10 cellular contexts compared by ENCODE assay signal in genomic region chr6:78436335-78436734, GRCh38.
DNase-seq lines count a peak whose midpoint lies in the region; ATAC-seq, FAIRE-seq and TF ChIP-seq lines count a peak whose summit lies in the region.
"Had no signal": no experiment of that assay in that cellular context is flagged by ENCODE, and none has a peak within 500 bp of the region (broad histone marks: within the 10 kb centered on the region; RNA-seq: fewer than 3 reads in every experiment).

No MANE protein-coding gene starts in this region.

- H3K9me3 ChIP-seq in GM12878 (replicated peaks; ENCODE audit: control insufficient read depth, insufficient read depth, low read length): no peaks in the 10 kb centered on the region

- TF ChIP-seq POLR2A in GM12878 (IDR thresholded peaks at IDR 0.05; ENCODE audit: low read depth, low read length): no peak

- intact Hi-C loops in GM12878 (cut with micrococcal nuclease; ENCODE audit: unreplicated experiment): no loop called here

- no peak for FAIRE-seq in GM12878 (lab: Jason Lieb, UNC)

- in situ Hi-C loops in KBM-7 (cut with MboI; ENCODE audit: low pct_unique_long_range_greater_than_20kb, low sequenced_read_pairs): no loop called here
- in situ Hi-C loops in GM12878 (cut with MboI): no loop called here

- no TSS peak for BruUV-seq in GM12878 (replicated peaks; lab: Mats Ljungman, UMichigan)

- no peaks in the 10 kb centered on the region for H3K4me1 Mint-ChIP-seq in neural crest cell
- H3K4me1 Mint-ChIP-seq: activated naive CD4-positive, alpha-beta T cell treated with anti-CD3 and anti-CD28 coated beads, Interleukin-2, amount 50 U/mL, for 24 hours had no signal

- no peaks in the 10 kb centered on the region for H3K9me3 Mint-ChIP-seq in neural crest cell

- TF ChIP-seq CTCF in GM10266 (IDR thresholded peaks at IDR 0.05; ENCODE audit: control insufficient read depth, insufficient read depth, low read depth, missing control alignments): peak; percentile 25
- peak in 1 of 3 experiments; percentile 15; a peak in 1 of 6 replicates for TF ChIP-seq CTCF in GM12878 (IDR thresholded peaks at IDR 0.05 in 2 of 3, conservative IDR thresholded peaks at IDR 0.05 in 1 of 3; ENCODE audit: control insufficient read depth in 2 of 3, extremely low read depth in 1 of 3, insufficient read depth in 1 of 3, low read depth in 3 of 3, low read length in 3 of 3)
- peak; percentile 21 for TF ChIP-seq CTCF in neural crest cell (conservative IDR thresholded peaks at IDR 0.05)

- H3K36me3 Mint-ChIP-seq in neural crest cell (ENCODE audit: low read depth): no peaks in the 10 kb centered on the region
- H3K36me3 Mint-ChIP-seq: activated naive CD4-positive, alpha-beta T cell treated with anti-CD3 and anti-CD28 coated beads, Interleukin-2, amount 50 U/mL, for 24 hours had no signal

- H3K4me2 ChIP-seq in GM12878 (ENCODE audit: control insufficient read depth, insufficient read depth): no peak overlapping the region

- TF ChIP-seq EP300 in GM12878 (IDR thresholded peaks at IDR 0.05; ENCODE audit: borderline replicate concordance in 1 of 2, control insufficient read depth in 1 of 2, low read depth in 2 of 2, low read length in 2 of 2): no peak

- H3K79me2 ChIP-seq in GM12878 (ENCODE audit: control insufficient read depth, insufficient read depth, low read length): no peaks in the 10 kb centered on the region

- CTCF ChIA-PET in GM12878 (lab: Yijun Ruan, JAX): interaction anchor here (1.0 to 1.3 kb wide), 2 partner anchors 255 to 374 kb away, joined by 3 to 4 read pairs; no protein-coding TSS in a partner anchor

- H3K27ac ChIP-seq in GM12878 (ENCODE audit: control insufficient read depth, insufficient read depth): no peak overlapping the region
- H3K27ac ChIP-seq: HL-60 had no signal

- no peaks in the 10 kb centered on the region for H4K20me1 ChIP-seq in GM12878 (ENCODE audit: control insufficient read depth, insufficient read depth)

- peak; percentile 22; the same call in 1 of the 2 replicates for TF ChIP-seq RAD21 in GM12878 (IDR thresholded peaks at IDR 0.05; ENCODE audit: insufficient read depth, low read depth, low read length)

- H3K36me3 ChIP-seq in GM12878 (ENCODE audit: control insufficient read depth in 2 of 2, insufficient read depth in 2 of 2, low read length in 1 of 2): no peaks in the 10 kb centered on the region

- POLR2A ChIA-PET in GM12878 (lab: Charles Lee): no interaction called here

- H2AFZ ChIP-seq in GM12878 (ENCODE audit: control insufficient read depth, low read depth, low read length): no peak overlapping the region

- no peaks in the 10 kb centered on the region for H3K27me3 Mint-ChIP-seq in neural crest cell (ENCODE audit: low read depth)
- H3K27me3 Mint-ChIP-seq: activated naive CD4-positive, alpha-beta T cell treated with anti-CD3 and anti-CD28 coated beads, Interleukin-2, amount 50 U/mL, for 24 hours had no signal

- no peaks in the 10 kb centered on the region for H3K4me1 ChIP-seq in GM12878 (ENCODE audit: control insufficient read depth, insufficient read depth, low read length)

- RAD21 ChIA-PET in GM12878 (lab: Charles Lee; ENCODE audit: unreplicated experiment): interaction anchor here (1.2 kb wide), 1 partner anchor 374 kb away, joined by 4 read pairs; no protein-coding TSS in a partner anchor

- peak; percentile 66 for ATAC-seq in GM12878

- no peak overlapping the region for H3K4me3 ChIP-seq in GM12878

- no peak for DNase-seq in GM10266 (ENCODE audit: extremely low spot score)
- peak; percentile 5 for DNase-seq in KBM-7
- no peak for DNase-seq in GM12878 (ENCODE audit: low read depth, low spot score)
- no peak for DNase-seq in neural crest cell (ENCODE audit: low read depth, low spot score)
- no peak for DNase-seq in SK-N-DZ (ENCODE audit: low spot score)
- DNase-seq in NCI-H1417 treated with DMSO at 0.1 percent for 48 hours (lab: John Stamatoyannopoulos, UW): no peak
- DNase-seq in stimulated activated CD4-positive, alpha-beta T cell treated with anti-CD3 and anti-CD28 coated beads, Interleukin-2, amount 100 ng/mL, for 48 hours: no peak
- DNase-seq: SHP77 had no signal

- H3K4me3 Mint-ChIP-seq in neural crest cell: no peak overlapping the region
- H3K4me3 Mint-ChIP-seq: activated naive CD4-positive, alpha-beta T cell treated with anti-CD3 and anti-CD28 coated beads, Interleukin-2, amount 50 U/mL, for 24 hours had no signal

- SMC1A ChIA-PET in GM12878 (lab: Charles Lee; ENCODE audit: uncharacterized antibody, unreplicated experiment): no interaction called here

- no peak overlapping the region for H3K27ac Mint-ChIP-seq in neural crest cell (ENCODE audit: unreplicated experiment)
- H3K27ac Mint-ChIP-seq: activated naive CD4-positive, alpha-beta T cell treated with anti-CD3 and anti-CD28 coated beads, Interleukin-2, amount 50 U/mL, for 24 hours had no signal

- H3K9ac ChIP-seq in GM12878 (ENCODE audit: control insufficient read depth, insufficient read depth, low read length): no peak overlapping the region

- H3K27me3 ChIP-seq in GM12878 (replicated peaks in 1 of 2; ENCODE audit: control insufficient read depth in 2 of 2, insufficient read depth in 2 of 2, low read length in 1 of 2): no peaks in the 10 kb centered on the region

TF ChIP-seq in GM12878, 131 proteins besides CTCF, POLR2A, EP300 and RAD21:
- no peak for TF ChIP-seq PRDM15 (CRISPR knock-in tag; IDR thresholded peaks at IDR 0.05)
- TF ChIP-seq, protein P1, sequence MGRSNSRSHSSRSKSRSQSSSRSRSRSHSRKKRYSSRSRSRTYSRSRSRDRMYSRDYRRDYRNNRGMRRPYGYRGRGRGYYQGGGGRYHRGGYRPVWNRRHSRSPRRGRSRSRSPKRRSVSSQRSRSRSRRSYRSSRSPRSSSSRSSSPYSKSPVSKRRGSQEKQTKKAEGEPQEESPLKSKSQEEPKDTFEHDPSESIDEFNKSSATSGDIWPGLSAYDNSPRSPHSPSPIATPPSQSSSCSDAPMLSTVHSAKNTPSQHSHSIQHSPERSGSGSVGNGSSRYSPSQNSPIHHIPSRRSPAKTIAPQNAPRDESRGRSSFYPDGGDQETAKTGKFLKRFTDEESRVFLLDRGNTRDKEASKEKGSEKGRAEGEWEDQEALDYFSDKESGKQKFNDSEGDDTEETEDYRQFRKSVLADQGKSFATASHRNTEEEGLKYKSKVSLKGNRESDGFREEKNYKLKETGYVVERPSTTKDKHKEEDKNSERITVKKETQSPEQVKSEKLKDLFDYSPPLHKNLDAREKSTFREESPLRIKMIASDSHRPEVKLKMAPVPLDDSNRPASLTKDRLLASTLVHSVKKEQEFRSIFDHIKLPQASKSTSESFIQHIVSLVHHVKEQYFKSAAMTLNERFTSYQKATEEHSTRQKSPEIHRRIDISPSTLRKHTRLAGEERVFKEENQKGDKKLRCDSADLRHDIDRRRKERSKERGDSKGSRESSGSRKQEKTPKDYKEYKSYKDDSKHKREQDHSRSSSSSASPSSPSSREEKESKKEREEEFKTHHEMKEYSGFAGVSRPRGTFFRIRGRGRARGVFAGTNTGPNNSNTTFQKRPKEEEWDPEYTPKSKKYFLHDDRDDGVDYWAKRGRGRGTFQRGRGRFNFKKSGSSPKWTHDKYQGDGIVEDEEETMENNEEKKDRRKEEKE (IDR thresholded peaks at IDR 0.05): no peak
- TF ChIP-seq RFX5 (IDR thresholded peaks at IDR 0.05; ENCODE audit: low read depth, low read length): no peak
- TF ChIP-seq CHD4 (IDR thresholded peaks at IDR 0.05): no peak
- TF ChIP-seq, protein P2, sequence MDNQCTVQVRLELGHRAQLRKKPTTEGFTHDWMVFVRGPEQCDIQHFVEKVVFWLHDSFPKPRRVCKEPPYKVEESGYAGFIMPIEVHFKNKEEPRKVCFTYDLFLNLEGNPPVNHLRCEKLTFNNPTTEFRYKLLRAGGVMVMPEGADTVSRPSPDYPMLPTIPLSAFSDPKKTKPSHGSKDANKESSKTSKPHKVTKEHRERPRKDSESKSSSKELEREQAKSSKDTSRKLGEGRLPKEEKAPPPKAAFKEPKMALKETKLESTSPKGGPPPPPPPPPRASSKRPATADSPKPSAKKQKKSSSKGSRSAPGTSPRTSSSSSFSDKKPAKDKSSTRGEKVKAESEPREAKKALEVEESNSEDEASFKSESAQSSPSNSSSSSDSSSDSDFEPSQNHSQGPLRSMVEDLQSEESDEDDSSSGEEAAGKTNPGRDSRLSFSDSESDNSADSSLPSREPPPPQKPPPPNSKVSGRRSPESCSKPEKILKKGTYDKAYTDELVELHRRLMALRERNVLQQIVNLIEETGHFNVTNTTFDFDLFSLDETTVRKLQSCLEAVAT (IDR thresholded peaks at IDR 0.05): no peak
- TF ChIP-seq ESRRA (IDR thresholded peaks at IDR 0.05; ENCODE audit: low read length): no peak
- no peak for TF ChIP-seq TCF3 (IDR thresholded peaks at IDR 0.05; ENCODE audit: borderline replicate concordance, insufficient read depth, low read depth, low read length)
